ENCODE assay signal across 15 cellular contexts in the genomic region with DNA sequence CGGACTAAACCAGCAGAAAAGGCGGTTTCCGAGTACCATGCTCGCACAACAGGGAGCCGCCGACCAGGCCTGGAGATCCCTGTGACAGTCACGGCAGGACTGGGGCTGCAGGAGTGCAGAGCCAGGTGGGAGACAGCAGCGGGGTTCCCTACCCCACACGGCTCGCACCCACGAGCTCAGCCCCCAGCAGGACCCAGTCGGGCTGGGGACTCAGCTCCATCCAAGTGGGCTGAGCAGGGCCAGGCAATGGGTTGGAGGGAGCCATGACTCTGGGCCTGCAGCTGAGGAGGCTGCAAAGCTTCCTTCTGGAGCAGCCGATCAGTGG.
"Had no signal": no experiment of that assay in that cellular context is flagged by ENCODE, and none has a peak within 500 bp of the region (broad histone marks: within the 10 kb centered on the region; RNA-seq: fewer than 3 reads in every experiment).

No MANE protein-coding gene starts in this region.

- H3K27me3 ChIP-seq: brain microvascular endothelial cell, ovary, thyroid gland, uterus had no signal

- H3K27ac ChIP-seq: brain microvascular endothelial cell, ovary, thyroid gland had no signal

- H3K36me3 Mint-ChIP-seq: activated naive CD4-positive, alpha-beta T cell treated with anti-CD3 and anti-CD28 coated beads, Interleukin-2, amount 50 U/mL, for 72 hours had no signal

- H3K4me3 ChIP-seq: ovary, thyroid gland, uterus had no signal

- H3K4me3 Mint-ChIP-seq: dendritic cell treated with granulocyte-macrophage colony-stimulating factor and Interleukin-4, amounts not matched to agents 40 ng/mL and 50 ng/mL, for 4 days; endodermal cell; naive thymus-derived CD4-positive, alpha-beta T cell had no signal

- H3K9me3 Mint-ChIP-seq: activated naive CD4-positive, alpha-beta T cell treated with anti-CD3 and anti-CD28 coated beads, Interleukin-2, amount 50 U/mL, for 72 hours; dendritic cell treated with granulocyte-macrophage colony-stimulating factor and Interleukin-4, amounts not matched to agents 40 ng/mL and 50 ng/mL, for 4 days; endodermal cell had no signal

- H3K9me3 ChIP-seq: ovary, thyroid gland, uterus had no signal

- ATAC-seq: activated naive CD4-positive, alpha-beta T cell treated with anti-CD3 and anti-CD28 coated beads, Interleukin-2, amount 50 U/mL, for 72 hours; naive thymus-derived CD4-positive, alpha-beta T cell had no signal

- H3K36me3 ChIP-seq: brain microvascular endothelial cell, ovary, thyroid gland, uterus had no signal

- DNase-seq: activated T-cell treated with anti-CD3 and anti-CD28 coated beads for 4 hours, amygdala, brain microvascular endothelial cell, cerebellar nuclear complex, erythroblast, hippocampal formation, kidney glomerular epithelial cell, small intestine, thyroid gland had no signal

- H3K27me3 Mint-ChIP-seq: dendritic cell treated with granulocyte-macrophage colony-stimulating factor and Interleukin-4, amounts not matched to agents 40 ng/mL and 50 ng/mL, for 4 days; naive thymus-derived CD4-positive, alpha-beta T cell had no signal

- H3K27ac Mint-ChIP-seq: dendritic cell treated with granulocyte-macrophage colony-stimulating factor and Interleukin-4, amounts not matched to agents 40 ng/mL and 50 ng/mL, for 4 days had no signal
